ENCODE assay signal across 28 cellular contexts in the genomic region with DNA sequence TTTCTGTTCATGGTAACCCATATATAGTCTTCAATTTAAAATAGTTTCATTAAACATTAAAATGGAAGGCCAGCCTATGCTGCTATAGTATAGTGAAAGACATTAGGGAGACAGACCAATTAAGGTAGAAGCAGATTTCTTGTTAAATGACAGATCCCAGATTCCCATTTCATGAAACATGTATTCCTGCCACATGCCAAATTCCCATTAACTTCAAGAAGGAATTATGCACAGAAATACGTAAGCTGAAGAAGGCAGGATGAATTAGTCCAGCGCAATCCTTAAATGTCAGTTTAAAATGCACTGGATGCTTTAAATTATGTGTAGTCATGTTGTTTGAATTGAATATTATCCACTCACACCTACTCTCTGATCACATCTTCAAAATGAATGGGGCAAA.
"Had no signal": no experiment of that assay in that cellular context is flagged by ENCODE, and none has a peak within 500 bp of the region (broad histone marks: within the 10 kb centered on the region; RNA-seq: fewer than 3 reads in every experiment).

No MANE protein-coding gene starts in this region.

- H3K27ac ChIP-seq: colonic mucosa, coronary artery, dorsolateral prefrontal cortex, epithelial cell of prostate, esophagus muscularis mucosa, esophagus squamous epithelium, foreskin keratinocyte, gastrocnemius medialis, gastroesophageal sphincter, heart left ventricle, heart right ventricle had no signal

- H3K36me3 ChIP-seq: colonic mucosa, esophagus muscularis mucosa, esophagus squamous epithelium, gastrocnemius medialis, gastroesophageal sphincter, heart left ventricle, heart right ventricle had no signal

- H3K9me3 ChIP-seq: colonic mucosa, esophagus muscularis mucosa, esophagus squamous epithelium, gastrocnemius medialis, gastroesophageal sphincter, heart left ventricle, heart right ventricle had no signal

- H3K4me1 ChIP-seq: colonic mucosa, esophagus muscularis mucosa, esophagus squamous epithelium, foreskin keratinocyte, gastrocnemius medialis, gastroesophageal sphincter, heart left ventricle, heart right ventricle had no signal

- H3K4me3 Mint-ChIP-seq: dendritic cell treated with granulocyte-macrophage colony-stimulating factor and Interleukin-4, amounts not matched to agents 40 ng/mL and 50 ng/mL, for 4 days; effector memory CD8-positive, alpha-beta T cell; endodermal cell had no signal

- H3K4me3 ChIP-seq: colonic mucosa, coronary artery, dorsolateral prefrontal cortex, esophagus muscularis mucosa, esophagus squamous epithelium, gastrocnemius medialis, gastroesophageal sphincter, heart left ventricle, heart right ventricle had no signal

- H3K27ac Mint-ChIP-seq: dendritic cell treated with granulocyte-macrophage colony-stimulating factor and Interleukin-4, amounts not matched to agents 40 ng/mL and 50 ng/mL, for 4 days; effector memory CD8-positive, alpha-beta T cell; endodermal cell had no signal

- ATAC-seq: effector memory CD8-positive, alpha-beta T cell; esophagus mucosa; foreskin keratinocyte; gastrocnemius medialis; gastroesophageal sphincter; heart left ventricle; heart right ventricle had no signal

- H3K27me3 Mint-ChIP-seq: dendritic cell treated with granulocyte-macrophage colony-stimulating factor and Interleukin-4, amounts not matched to agents 40 ng/mL and 50 ng/mL, for 4 days; effector memory CD8-positive, alpha-beta T cell had no signal

- FAIRE-seq: endometrium, endothelial cell of umbilical vein, frontal cortex had no signal

- H3K4me1 Mint-ChIP-seq: endodermal cell had no signal

- DNase-seq: colonic mucosa; cortex of kidney; dermis blood vessel endothelial cell; dorsolateral prefrontal cortex; effector CD4-positive, alpha-beta T cell; effector CD8-positive, alpha-beta T cell; effector memory CD4-positive, alpha-beta T cell; effector memory CD8-positive, alpha-beta T cell; endodermal cell; erythroblast; esophagus squamous epithelium; foreskin fibroblast; foreskin keratinocyte; foreskin melanocyte; gastrocnemius medialis; glutamatergic neuron; head of caudate nucleus; heart left ventricle; heart right ventricle had no signal

- H3K9me3 Mint-ChIP-seq: dendritic cell treated with granulocyte-macrophage colony-stimulating factor and Interleukin-4, amounts not matched to agents 40 ng/mL and 50 ng/mL, for 4 days; effector memory CD8-positive, alpha-beta T cell; endodermal cell had no signal

- H3K27me3 ChIP-seq: colonic mucosa, esophagus muscularis mucosa, esophagus squamous epithelium, foreskin keratinocyte, gastrocnemius medialis, gastroesophageal sphincter, heart left ventricle, heart right ventricle had no signal
